In the genomic region with DNA sequence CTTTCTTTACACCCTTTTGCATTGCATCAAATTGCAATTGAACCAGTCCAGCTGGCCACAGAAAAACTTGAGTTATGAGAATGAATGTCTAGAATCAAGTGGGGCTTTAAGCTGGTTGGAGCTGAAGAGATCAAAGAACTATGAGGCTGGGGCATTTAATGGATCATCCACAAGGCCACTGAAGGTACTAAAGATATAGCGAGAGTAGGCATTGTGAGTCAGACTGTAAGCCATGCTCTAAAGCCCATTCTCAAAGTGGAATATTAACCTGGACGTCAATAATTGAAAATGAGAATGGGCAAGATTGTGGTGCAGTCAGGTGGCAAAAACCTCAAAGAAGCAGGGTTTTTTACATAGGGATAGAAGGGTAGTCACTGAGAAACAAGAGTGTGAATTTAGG, we compare ENCODE assay signal across 22 cellular contexts. TPM values are rescaled to one million over a fixed set of nuclear protein-coding genes. Genes with fewer than 3 reads are reported as not detected.
A peak's percentile ranks its signal among the peaks of the same experiment; 100 is the strongest.
DNase-seq lines count a peak whose midpoint lies in the region; ATAC-seq and TF ChIP-seq lines count a peak whose summit lies in the region.
"Had no signal": no experiment of that assay in that cellular context is flagged by ENCODE, and none has a peak within 500 bp of the region (broad histone marks: within the 10 kb centered on the region; RNA-seq: fewer than 3 reads in every experiment).

No MANE protein-coding gene starts in this region.

- ATAC-seq in GM19025 (IDR thresholded peaks at IDR 0.05; ENCODE audit: low read depth, unreplicated experiment) = peak; percentile 88
- ATAC-seq in HG02759 (IDR thresholded peaks at IDR 0.05; ENCODE audit: unreplicated experiment) = peak; percentile 87
- ATAC-seq in HG03442 (IDR thresholded peaks at IDR 0.05; ENCODE audit: unreplicated experiment) = peak; percentile 41
- ATAC-seq: activated CD8-positive, alpha-beta T cell treated with anti-CD3 and anti-CD28 coated beads, Interleukin-2, amount 10 ng/mL, durations not matched to agents 7 days and 5 days had no signal

- no peak overlapping the region for H3K4me3 ChIP-seq in MG63
- no peak overlapping the region for H3K4me3 ChIP-seq in vagina
- H3K4me3 ChIP-seq: lung, skin epidermis, tibial nerve had no signal

- H3K36me3 ChIP-seq in MG63 (no peaks in the 10 kb centered on the region), vagina (no peaks in the 10 kb centered on the region)
- H3K36me3 ChIP-seq: tibial nerve had no signal

- H3K4me1 ChIP-seq in vagina = peaks cover 7% of the 10 kb centered on the region

- TF ChIP-seq CTCF in vagina (IDR thresholded peaks at IDR 0.05) = no peak

- no peaks in the 10 kb centered on the region for H3K27me3 ChIP-seq in MG63
- no peaks in the 10 kb centered on the region for H3K27me3 ChIP-seq in vagina
- H3K27me3 ChIP-seq: tibial nerve had no signal

- TF ChIP-seq POLR2A in vagina (IDR thresholded peaks at IDR 0.05) = no peak

- intact Hi-C loops in vagina (cut with DNase I) = no loop called here

- H3K27ac ChIP-seq in vagina = no peak overlapping the region
- H3K27ac ChIP-seq: C4-2B, skin epidermis, tibial nerve had no signal

- H3K9me3 ChIP-seq in MG63 = no peaks in the 10 kb centered on the region
- no peaks in the 10 kb centered on the region for H3K9me3 ChIP-seq in vagina
- H3K9me3 ChIP-seq: tibial nerve had no signal

- DNase-seq in renal cortical epithelial cell (ENCODE audit: low read depth) = peak; percentile 97
- no peak for DNase-seq in UCSD-AML1 (lab: John Stamatoyannopoulos, UW; ENCODE audit: unreplicated experiment)
- no peak for DNase-seq in MG63
- no peak for DNase-seq in vagina (ENCODE audit: extremely low spot score in 2 of 2)
- DNase-seq in SKM-1 treated with dmso at 0.1 percent for 144 hours (lab: John Stamatoyannopoulos, UW; ENCODE audit: unreplicated experiment) = no peak
- DNase-seq: activated CD8-positive, alpha-beta T cell treated with anti-CD3 and anti-CD28 coated beads, Interleukin-2, amount 10 ng/mL, durations not matched to agents 7 days and 5 days; activated naive CD8-positive, alpha-beta T cell treated with anti-CD3 and anti-CD28 coated beads, Interleukin-2, amount 50 U/mL, for 24 hours; DMS79; foreskin fibroblast; MM.1S; naive B cell; NCI-H2081; NCI-H526 had no signal

RNA-seq across cellular contexts. Expression of a gene that starts 12.4 kb away (rescaled TPM):
- total RNA-seq in renal cortical epithelial cell (5.9 and 20.4 TPM in 2 replicates), vagina (35.6 TPM)
- total RNA-seq in MG63 (2014; rRNA removed; shearing (Covaris generic); ENCODE audit: low replicate concordance) = 2.8 and 3.2 TPM in 2 replicates

RNA-seq across cellular contexts. Expression of a gene that starts 20.4 kb away (rescaled TPM):
- not detected in 2 replicates for total RNA-seq in renal cortical epithelial cell
- total RNA-seq in MG63 (2014; rRNA removed; shearing (Covaris generic); ENCODE audit: low replicate concordance) = not detected in 2 replicates
- total RNA-seq in vagina = not detected
- total RNA-seq: activated CD8-positive, alpha-beta T cell treated with anti-CD3 and anti-CD28 coated beads, Interleukin-2, amount 10 ng/mL, durations not matched to agents 7 days and 5 days; cardiac septum; H4; tibial nerve had no signal
